8 cellular contexts compared by ENCODE assay signal in the genomic region with DNA sequence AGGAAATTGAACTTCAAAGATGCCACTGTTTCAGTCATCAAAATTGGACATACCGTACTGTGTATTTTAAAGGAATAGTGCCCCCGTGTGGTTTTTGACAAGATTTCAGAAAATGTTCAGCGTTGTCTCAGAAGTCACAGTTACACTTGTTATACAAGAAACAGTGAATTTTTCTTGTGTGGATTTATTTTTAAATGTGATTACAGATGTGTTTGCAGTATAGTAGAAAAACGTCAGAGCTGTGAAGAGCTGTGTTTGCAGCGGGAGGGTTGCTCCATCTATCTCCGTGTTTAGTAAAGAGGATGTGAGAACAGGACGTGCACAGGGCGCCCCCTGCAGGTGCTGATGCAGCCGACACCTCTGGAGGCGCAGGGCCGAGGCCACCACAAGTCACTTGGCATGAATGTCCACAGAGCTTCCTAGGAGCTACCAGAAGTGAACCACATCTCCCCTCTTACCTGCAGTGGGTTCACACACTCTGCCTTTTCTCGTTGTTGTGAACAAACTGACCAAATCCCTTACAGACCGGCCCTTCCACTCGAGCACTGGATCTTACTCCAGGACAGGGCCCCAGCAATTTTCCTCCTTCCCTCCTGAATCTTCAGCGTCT.
DNase-seq lines count a peak whose midpoint lies in the region; ATAC-seq and TF ChIP-seq lines count a peak whose summit lies in the region.

No MANE protein-coding gene starts in this region.

- TF ChIP-seq CTCF in CD14-positive monocyte (IDR thresholded peaks at IDR 0.05) (peak; percentile 100), lower leg skin (IDR thresholded peaks at IDR 0.05) (peak in 1 of 3 donors; percentile 84)

- H3K4me3 Mint-ChIP-seq in CD14-positive monocyte = peak overlapping the region; percentile 78 to 92
- H3K4me3 Mint-ChIP-seq in activated CD4-positive, alpha-beta T cell treated with anti-CD3 and anti-CD28 coated beads, Interleukin-2, amount 10 ng/mL, durations not matched to agents 24 days and 14 days = peak overlapping the region; percentile 82
- H3K4me3 Mint-ChIP-seq in dendritic cell treated with granulocyte-macrophage colony-stimulating factor and Interleukin-4, amounts not matched to agents 40 ng/mL and 50 ng/mL, for 4 days = peak overlapping the region; percentile 69

- H3K4me1 Mint-ChIP-seq in CD14-positive monocyte = peaks cover 10% of the 10 kb centered on the region
- peaks cover 3% of the 10 kb centered on the region for H3K4me1 Mint-ChIP-seq in activated CD4-positive, alpha-beta T cell treated with anti-CD3 and anti-CD28 coated beads, Interleukin-2, amount 10 ng/mL, durations not matched to agents 24 days and 14 days
- H3K4me1 Mint-ChIP-seq in dendritic cell treated with granulocyte-macrophage colony-stimulating factor and Interleukin-4, amounts not matched to agents 40 ng/mL and 50 ng/mL, for 4 days (ENCODE audit: low read depth) = peaks cover 29% of the 10 kb centered on the region

- DNase-seq in CD14-positive monocyte (ENCODE audit: low spot score) (peak; percentile 78), NCI-H524 (lab: John Stamatoyannopoulos, UW) (peak; percentile 67 to 77), lower leg skin (ENCODE audit: low spot score in 2 of 2) (peak; percentile 71 to 97)
- DNase-seq in activated CD4-positive, alpha-beta T cell treated with anti-CD3 and anti-CD28 coated beads, Interleukin-2, amount 10 ng/mL, durations not matched to agents 24 days and 14 days = peak; percentile 94
- DNase-seq in stimulated activated CD4-positive, alpha-beta T cell treated with anti-CD3 and anti-CD28 coated beads, TNF-alpha, amount 100 ng/mL, for 24 hours (ENCODE audit: low read depth in 3 of 3) = peak; percentile 51 to 80 (median 59)

- no peak for TF ChIP-seq POLR2A in lower leg skin (IDR thresholded peaks at IDR 0.05)

- WGBS in lower leg skin, 2 donors = 16 to 19% methylated on average over 15 of the region's 15 CpGs

- no peak overlapping the region for H3K4me3 ChIP-seq in lower leg skin (ENCODE audit: low read depth, poor library complexity, severe bottlenecking)

- peak overlapping the region in 5 of 7 donors; percentile 37 to 76 (median 62) for H3K27ac Mint-ChIP-seq in CD14-positive monocyte
- no peak overlapping the region for H3K27ac Mint-ChIP-seq in activated CD4-positive, alpha-beta T cell treated with anti-CD3 and anti-CD28 coated beads, Interleukin-2, amount 10 ng/mL, durations not matched to agents 24 days and 14 days
- peak overlapping the region; percentile 50 for H3K27ac Mint-ChIP-seq in dendritic cell treated with granulocyte-macrophage colony-stimulating factor and Interleukin-4, amounts not matched to agents 40 ng/mL and 50 ng/mL, for 4 days

- H3K36me3 Mint-ChIP-seq in CD14-positive monocyte = no peaks in the 10 kb centered on the region
- no peaks in the 10 kb centered on the region for H3K36me3 Mint-ChIP-seq in activated CD4-positive, alpha-beta T cell treated with anti-CD3 and anti-CD28 coated beads, Interleukin-2, amount 10 ng/mL, durations not matched to agents 24 days and 14 days (ENCODE audit: low read depth)
- no peaks in the 10 kb centered on the region for H3K36me3 Mint-ChIP-seq in dendritic cell treated with granulocyte-macrophage colony-stimulating factor and Interleukin-4, amounts not matched to agents 40 ng/mL and 50 ng/mL, for 4 days (ENCODE audit: low read depth)

- peaks cover 0 to 10% (median 0%) of the 10 kb centered on the region in 3 donors for H3K27me3 Mint-ChIP-seq in CD14-positive monocyte (ENCODE audit: low read depth in 3 of 3)
- H3K27me3 Mint-ChIP-seq in activated CD4-positive, alpha-beta T cell treated with anti-CD3 and anti-CD28 coated beads, Interleukin-2, amount 10 ng/mL, durations not matched to agents 24 days and 14 days = peaks cover 13% of the 10 kb centered on the region
- no peaks in the 10 kb centered on the region for H3K27me3 Mint-ChIP-seq in dendritic cell treated with granulocyte-macrophage colony-stimulating factor and Interleukin-4, amounts not matched to agents 40 ng/mL and 50 ng/mL, for 4 days

- H3K9me3 Mint-ChIP-seq in CD14-positive monocyte = peaks cover 0 to 3% (median 3%) of the 10 kb centered on the region in 7 donors
- H3K9me3 Mint-ChIP-seq in activated CD4-positive, alpha-beta T cell treated with anti-CD3 and anti-CD28 coated beads, Interleukin-2, amount 10 ng/mL, durations not matched to agents 24 days and 14 days = no peaks in the 10 kb centered on the region
- H3K9me3 Mint-ChIP-seq in dendritic cell treated with granulocyte-macrophage colony-stimulating factor and Interleukin-4, amounts not matched to agents 40 ng/mL and 50 ng/mL, for 4 days = no peaks in the 10 kb centered on the region

- peak; percentile 86 for ATAC-seq in GM19351 (IDR thresholded peaks at IDR 0.05; ENCODE audit: unreplicated experiment)
- peak; percentile 91 for ATAC-seq in HG03457 (IDR thresholded peaks at IDR 0.05; ENCODE audit: unreplicated experiment)

- intact Hi-C loops in CD14-positive monocyte (cut with micrococcal nuclease) = no loop called here
- intact Hi-C loops in activated CD4-positive, alpha-beta T cell treated with anti-CD3 and anti-CD28 coated beads, Interleukin-2, amount 10 ng/mL, durations not matched to agents 24 days and 14 days (cut with micrococcal nuclease) = loop anchor here (1.0 kb wide), 1 partner anchor 26 kb away; no protein-coding TSS in a partner anchor
- intact Hi-C loops in dendritic cell treated with granulocyte-macrophage colony-stimulating factor and Interleukin-4, amounts not matched to agents 40 ng/mL and 50 ng/mL, for 4 days (cut with micrococcal nuclease) = loop anchor here (1.0 to 10.0 kb wide), 2 partner anchors 26 to 561 kb away; no protein-coding TSS in a partner anchor
- intact Hi-C loops in lower leg skin (cut with DNase I; ENCODE audit: low total_unique reads) = no loop called here

Comparison
In these comparisons a context has a peak if more than half of its experiments do, and no peak if none do; other contexts are left out.
1. intact Hi-C loops: an anchor here in activated CD4-positive, alpha-beta T cell treated with anti-CD3 and anti-CD28 coated beads, Interleukin-2, amount 10 ng/mL, durations not matched to agents 24 days and 14 days (1.0 kb wide) and dendritic cell treated with granulocyte-macrophage colony-stimulating factor and Interleukin-4, amounts not matched to agents 40 ng/mL and 50 ng/mL, for 4 days (1.0 to 10.0 kb wide); none called in CD14-positive monocyte and lower leg skin.